ENCODE assay signal across 9 cellular contexts in the genomic region with DNA sequence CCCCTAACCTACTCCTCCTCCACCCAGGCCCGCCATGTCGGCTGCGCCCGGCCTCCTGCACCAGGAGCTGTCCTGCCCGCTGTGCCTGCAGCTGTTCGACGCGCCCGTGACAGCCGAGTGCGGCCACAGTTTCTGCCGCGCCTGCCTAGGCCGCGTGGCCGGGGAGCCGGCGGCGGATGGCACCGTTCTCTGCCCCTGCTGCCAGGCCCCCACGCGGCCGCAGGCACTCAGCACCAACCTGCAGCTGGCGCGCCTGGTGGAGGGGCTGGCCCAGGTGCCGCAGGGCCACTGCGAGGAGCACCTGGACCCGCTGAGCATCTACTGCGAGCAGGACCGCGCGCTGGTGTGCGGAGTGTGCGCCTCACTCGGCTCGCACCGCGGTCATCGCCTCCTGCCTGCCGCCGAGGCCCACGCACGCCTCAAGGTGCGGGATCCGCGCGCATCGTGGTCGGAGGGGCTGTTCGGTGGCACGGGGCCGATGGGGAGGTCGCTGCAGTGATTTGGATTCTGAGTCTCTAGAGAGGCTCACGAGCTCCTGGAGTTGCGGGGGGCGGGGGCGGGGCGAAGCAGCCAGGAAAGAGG. TPM values are rescaled to one million over a fixed set of nuclear protein-coding genes. Genes with fewer than 3 reads are reported as not detected.
DNase-seq lines count a peak whose midpoint lies in the region; TF ChIP-seq lines count a peak whose summit lies in the region.
"Had no signal": no experiment of that assay in that cellular context is flagged by ENCODE, and none has a peak within 500 bp of the region (broad histone marks: within the 10 kb centered on the region; RNA-seq: fewer than 3 reads in every experiment).

No MANE protein-coding gene starts in this region.

- TF ChIP-seq CTCF in colonic mucosa (IDR thresholded peaks at IDR 0.05), result no peak
- no peak for TF ChIP-seq CTCF in uterus (IDR thresholded peaks at IDR 0.05)

- peak overlapping the region; percentile 44 for H3K4me3 ChIP-seq in colonic mucosa
- peak overlapping the region; percentile 31 for H3K4me3 ChIP-seq in mononuclear cell (ENCODE audit: low read length)
- peak overlapping the region; percentile 23 to 39 for H3K4me3 ChIP-seq in uterus

- TF ChIP-seq POLR2A in uterus (IDR thresholded peaks at IDR 0.05), result no peak

- H3K4me1 ChIP-seq in colonic mucosa (peaks cover 11% of the 10 kb centered on the region), mononuclear cell (ENCODE audit: insufficient read depth, low read length) (peaks cover 34% of the 10 kb centered on the region), uterus (peaks cover 0 to 9% of the 10 kb centered on the region in 2 donors)

- peaks cover 32% of the 10 kb centered on the region for H3K27me3 ChIP-seq in colonic mucosa
- peaks cover 38% of the 10 kb centered on the region for H3K27me3 ChIP-seq in mononuclear cell (ENCODE audit: insufficient read depth, low read length)
- H3K27me3 ChIP-seq in uterus, result peaks cover 0 to 12% of the 10 kb centered on the region in 2 donors

- intact Hi-C loops in colonic mucosa (cut with DNase I), result no loop called here
- intact Hi-C loops in uterus (cut with DNase I; ENCODE audit: low total_unique reads), result no loop called here

- H3K36me3 Mint-ChIP-seq in activated naive CD4-positive, alpha-beta T cell treated with anti-CD3 and anti-CD28 coated beads, Interleukin-2, amount 10 ng/mL, durations not matched to agents 7 days and 5 days, result no peaks in the 10 kb centered on the region

- H3K9ac ChIP-seq in colonic mucosa (ENCODE audit: low read depth in 2 of 2, low read length in 2 of 2), result peak overlapping the region in 1 of 2 donors; percentile 12

- H3K27ac ChIP-seq in colonic mucosa, result no peak overlapping the region
- H3K27ac ChIP-seq in uterus, result no peak overlapping the region

- H3K36me3 ChIP-seq in colonic mucosa (no peaks in the 10 kb centered on the region), uterus (no peaks in the 10 kb centered on the region)

- DNase-seq in activated naive CD4-positive, alpha-beta T cell treated with anti-CD3 and anti-CD28 coated beads, Interleukin-2, amount 10 ng/mL, durations not matched to agents 7 days and 5 days, result no peak
- no peak for DNase-seq in activated naive CD4-positive, alpha-beta T cell (lab: John Stamatoyannopoulos, UW)
- DNase-seq in colonic mucosa (no peak), uterus (no peak), NK-92 (lab: John Stamatoyannopoulos, UW; ENCODE audit: unreplicated experiment) (no peak), NOMO-1 treated with DMSO at 0.1 percent for 48 hours (lab: John Stamatoyannopoulos, UW; ENCODE audit: unreplicated experiment) (no peak)
- DNase-seq in stimulated activated CD8-positive, alpha-beta memory T cell treated with anti-CD3 and anti-CD28 coated beads, Interleukin-4, amount 100 ng/mL, for 48 hours, result no peak

- H3K27ac Mint-ChIP-seq in activated naive CD4-positive, alpha-beta T cell treated with anti-CD3 and anti-CD28 coated beads, Interleukin-2, amount 10 ng/mL, durations not matched to agents 7 days and 5 days, result no peak overlapping the region

- H3K27me3 Mint-ChIP-seq in activated naive CD4-positive, alpha-beta T cell treated with anti-CD3 and anti-CD28 coated beads, Interleukin-2, amount 10 ng/mL, durations not matched to agents 7 days and 5 days, result peaks cover 81% of the 10 kb centered on the region

- H3K9me3 ChIP-seq in colonic mucosa, result no peaks in the 10 kb centered on the region
- H3K9me3 ChIP-seq in mononuclear cell (ENCODE audit: low read depth, low read length), result no peaks in the 10 kb centered on the region
- H3K9me3 ChIP-seq in uterus, result no peaks in the 10 kb centered on the region

- peak overlapping the region; percentile 41 for H3K4me3 Mint-ChIP-seq in activated naive CD4-positive, alpha-beta T cell treated with anti-CD3 and anti-CD28 coated beads, Interleukin-2, amount 10 ng/mL, durations not matched to agents 7 days and 5 days

- H3K4me1 Mint-ChIP-seq in activated naive CD4-positive, alpha-beta T cell treated with anti-CD3 and anti-CD28 coated beads, Interleukin-2, amount 10 ng/mL, durations not matched to agents 7 days and 5 days, result peaks cover 36% of the 10 kb centered on the region

- no peaks in the 10 kb centered on the region for H3K9me3 Mint-ChIP-seq in activated naive CD4-positive, alpha-beta T cell treated with anti-CD3 and anti-CD28 coated beads, Interleukin-2, amount 10 ng/mL, durations not matched to agents 7 days and 5 days

- CTCF ChIA-PET in activated naive CD4-positive, alpha-beta T cell treated with anti-CD3 and anti-CD28 coated beads, Interleukin-2, amount 10 ng/mL, durations not matched to agents 7 days and 5 days (lab: Charles Lee), result interaction anchor here (0.6 to 2.6 kb wide), 2 partner anchors 14 to 230 kb away, joined by 3 to 7 read pairs; no protein-coding TSS in a partner anchor

RNA-seq across cellular contexts. Expression of a gene that starts 0.9 kb away (rescaled TPM):
- under 1 TPM in 1 of 2 donors, not detected in 1; 0.02 TPM for total RNA-seq in colonic mucosa
- total RNA-seq in mononuclear cell, result 0.10 TPM
- under 1 TPM in 1 of 4 donors, not detected in 3; under 0.01 TPM for total RNA-seq in uterus
- total RNA-seq: M059J had no signal

RNA-seq across cellular contexts. Expression of a gene that starts 2.1 kb away (rescaled TPM):
- not detected for total RNA-seq in colonic mucosa
- not detected for total RNA-seq in mononuclear cell
- total RNA-seq in uterus, result not detected
- total RNA-seq: M059J had no signal

RNA-seq across cellular contexts. Expression of a gene that starts 12.2 kb away (rescaled TPM):
- total RNA-seq in colonic mucosa, result 100 to 1,000 TPM; 118 to 119 TPM
- 93.3 TPM for total RNA-seq in mononuclear cell
- total RNA-seq in uterus, result 10 to 100 TPM; 12.7 to 87.1 (median 18.0) TPM

RNA-seq across cellular contexts. Expression of a gene that starts 34.9 kb away (rescaled TPM):
- total RNA-seq in colonic mucosa (100 to 1,000 TPM; 134 to 252 TPM), mononuclear cell (183 TPM), uterus (100 to 1,000 TPM in 2 of 4 donors, 10 to 100 TPM in 2; 21.5 to 356 (median 109) TPM)

RNA-seq across cellular contexts. Expression of a gene that starts 45.0 kb away (rescaled TPM):
- total RNA-seq in colonic mucosa (1 to 10 TPM; 2.7 to 3.7 TPM), mononuclear cell (127 TPM), uterus (1 to 10 TPM; 3.1 to 7.9 (median 5.1) TPM)
- total RNA-seq: M059J had no signal
